8 cellular contexts compared by ENCODE assay signal in the genomic region with DNA sequence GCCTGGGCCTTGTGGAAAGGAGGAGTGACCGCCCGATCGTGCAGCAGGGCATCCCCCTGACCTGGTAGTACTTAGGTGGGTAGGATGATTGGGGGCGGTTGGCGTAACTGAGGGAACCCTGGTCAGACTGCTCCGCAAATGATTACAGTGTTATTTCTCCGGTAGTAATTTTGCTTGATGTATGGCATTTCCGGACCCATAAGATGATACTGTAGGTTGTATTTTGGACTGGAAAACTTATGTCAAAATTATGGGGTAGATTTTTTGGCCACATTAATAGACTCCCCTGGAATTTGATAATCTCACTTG. TPM values are rescaled to one million over a fixed set of nuclear protein-coding genes. Genes with fewer than 3 reads are reported as not detected.
A peak's percentile ranks its signal among the peaks of the same experiment; 100 is the strongest.
DNase-seq lines count a peak whose midpoint lies in the region; ATAC-seq and TF ChIP-seq lines count a peak whose summit lies in the region.

No MANE protein-coding gene starts in this region.

- H3K4me1 Mint-ChIP-seq in activated naive CD4-positive, alpha-beta T cell treated with anti-CD3 and anti-CD28 coated beads for 36 hours (ENCODE audit: low read depth), result peaks cover 10% of the 10 kb centered on the region

- H3K4me3 ChIP-seq in lower leg skin (ENCODE audit: low read depth, poor library complexity, severe bottlenecking), result peak overlapping the region; percentile 86
- H3K4me3 ChIP-seq in upper lobe of right lung, result peak overlapping the region; percentile 94

- no peaks in the 10 kb centered on the region for H3K27me3 Mint-ChIP-seq in activated naive CD4-positive, alpha-beta T cell treated with anti-CD3 and anti-CD28 coated beads for 36 hours (ENCODE audit: low read depth)

- H3K27ac ChIP-seq in angular gyrus (ENCODE audit: low read depth, low read length) (peak overlapping the region; percentile 90), upper lobe of right lung (peak overlapping the region; percentile 96)

- no peaks in the 10 kb centered on the region for H3K9me3 Mint-ChIP-seq in activated naive CD4-positive, alpha-beta T cell treated with anti-CD3 and anti-CD28 coated beads for 36 hours

- H3K36me3 ChIP-seq in upper lobe of right lung, result no peaks in the 10 kb centered on the region

- TF ChIP-seq CTCF in lower leg skin (IDR thresholded peaks at IDR 0.05) (no peak), upper lobe of right lung (IDR thresholded peaks at IDR 0.05) (no peak)

- no peaks in the 10 kb centered on the region for H3K9me3 ChIP-seq in upper lobe of right lung

- H3K27me3 ChIP-seq in upper lobe of right lung, result no peaks in the 10 kb centered on the region

- intact Hi-C loops in activated naive CD4-positive, alpha-beta T cell treated with anti-CD3 and anti-CD28 coated beads for 36 hours (cut with micrococcal nuclease), result loop anchor here (1.0 to 5.0 kb wide), 3 partner anchors 45 to 281 kb away; a partner anchor contains a TSS
- intact Hi-C loops in lower leg skin (cut with DNase I; ENCODE audit: low total_unique reads) (no loop called here), upper lobe of right lung (cut with DNase I) (no loop called here)

- ATAC-seq in upper lobe of right lung, result no peak
- no peak for ATAC-seq in HG02623 (IDR thresholded peaks at IDR 0.05; ENCODE audit: unreplicated experiment)
- ATAC-seq in GM18867 (IDR thresholded peaks at IDR 0.05; ENCODE audit: unreplicated experiment), result no peak

- H3K27ac Mint-ChIP-seq in activated naive CD4-positive, alpha-beta T cell treated with anti-CD3 and anti-CD28 coated beads for 36 hours, result peak overlapping the region; percentile 78

- no peak for TF ChIP-seq POLR2A in lower leg skin (IDR thresholded peaks at IDR 0.05)

- WGBS in lower leg skin, 2 donors, result 0% methylated on average over 8 of the region's 8 CpGs

- CTCF ChIA-PET in activated naive CD4-positive, alpha-beta T cell treated with anti-CD3 and anti-CD28 coated beads for 36 hours (lab: Charles Lee), result no interaction called here

- peaks cover 42% of the 10 kb centered on the region for H3K4me1 ChIP-seq in upper lobe of right lung

- H3K36me3 Mint-ChIP-seq in activated naive CD4-positive, alpha-beta T cell treated with anti-CD3 and anti-CD28 coated beads for 36 hours (ENCODE audit: low read depth), result no peaks in the 10 kb centered on the region

- peak overlapping the region; percentile 89 for H3K4me3 Mint-ChIP-seq in activated naive CD4-positive, alpha-beta T cell treated with anti-CD3 and anti-CD28 coated beads for 36 hours

- DNase-seq in activated naive CD4-positive, alpha-beta T cell treated with anti-CD3 and anti-CD28 coated beads for 36 hours, result no peak
- no peak for DNase-seq in activated naive CD4-positive, alpha-beta T cell treated with anti-CD3 and anti-CD28 coated beads, Interleukin-2, amount 50 U/mL, for 16 hours
- DNase-seq in lower leg skin (ENCODE audit: low spot score in 2 of 2), result no peak
- no peak for DNase-seq in upper lobe of right lung
- DNase-seq in activated CD8-positive, alpha-beta memory T cell treated with anti-CD3 and anti-CD28 coated beads, Interleukin-2, amount 50 U/mL, for 4 hours, result no peak

RNA-seq across cellular contexts. Expression of a gene that starts 0.8 kb away (rescaled TPM):
- total RNA-seq in activated naive CD4-positive, alpha-beta T cell treated with anti-CD3 and anti-CD28 coated beads for 36 hours, result 10 to 100 TPM; 26.0 to 27.1 TPM
- total RNA-seq in lower leg skin, result 10 to 100 TPM; 51.4 to 70.5 (median 62.6) TPM
- 50.6 TPM for total RNA-seq in upper lobe of right lung

RNA-seq across cellular contexts. Expression of a gene that starts 45.7 kb away (rescaled TPM):
- total RNA-seq in activated naive CD4-positive, alpha-beta T cell treated with anti-CD3 and anti-CD28 coated beads for 36 hours, result 10 to 100 TPM; 57.6 to 60.4 TPM
- total RNA-seq in lower leg skin (10 to 100 TPM; 30.2 to 53.2 (median 45.8) TPM), upper lobe of right lung (54.6 TPM)
